ENCODE assay signal across 7 cellular contexts in genomic region chr1:166937962-166938361, GRCh38. TPM values are rescaled to one million over a fixed set of nuclear protein-coding genes. Genes with fewer than 3 reads are reported as not detected.
"Had no signal": no experiment of that assay in that cellular context is flagged by ENCODE, and none has a peak within 500 bp of the region (broad histone marks: within the 10 kb centered on the region; RNA-seq: fewer than 3 reads in every experiment).

No MANE protein-coding gene starts in this region.

- DNase-seq: IMR-90, KBM-7 had no signal

- H3K4me3 ChIP-seq: K562 had no signal

- ATAC-seq: HepG2, K562 had no signal

- H3K27ac ChIP-seq: HL-60 had no signal

RNA-seq across cellular contexts. Expression of gene ILDR2, which starts 37.4 kb away (rescaled TPM):
- polyA plus RNA-seq: HepG2, IgD-negative memory B cell, IMR-90 had no signal

RNA-seq across cellular contexts. Expression of gene MAEL, which starts 51.1 kb away (rescaled TPM):
- total RNA-seq: HepG2, HT-29, IMR-90 had no signal
- polyA plus RNA-seq: HepG2, IgD-negative memory B cell, IMR-90 had no signal
